ENCODE assay signal across 14 cellular contexts in the genomic region with DNA sequence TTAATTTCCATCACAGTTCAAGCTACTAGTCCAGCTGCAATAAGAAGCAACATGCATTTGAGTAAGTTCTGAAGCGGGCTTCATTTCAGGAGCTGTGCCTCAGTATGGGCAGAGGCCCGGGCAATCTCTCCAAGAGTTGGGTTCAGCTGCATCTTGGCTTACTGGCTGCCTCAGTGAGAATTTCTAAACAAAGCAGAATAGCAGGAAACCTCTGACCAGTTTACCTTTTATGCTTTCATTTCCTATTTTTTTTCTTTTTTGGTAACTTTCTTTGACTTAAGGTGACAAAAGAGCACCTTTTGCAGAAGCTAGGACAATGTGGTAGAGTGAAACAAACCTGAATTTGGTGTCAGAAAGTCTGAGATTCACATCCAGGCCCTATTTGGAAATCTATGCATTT. TPM values are rescaled to one million over a fixed set of nuclear protein-coding genes. Genes with fewer than 3 reads are reported as not detected.
DNase-seq lines count a peak whose midpoint lies in the region; ATAC-seq and TF ChIP-seq lines count a peak whose summit lies in the region.
"Had no signal": no experiment of that assay in that cellular context is flagged by ENCODE, and none has a peak within 500 bp of the region (broad histone marks: within the 10 kb centered on the region; RNA-seq: fewer than 3 reads in every experiment).

No MANE protein-coding gene starts in this region.

- H4K20me1 ChIP-seq in KMS-11 (ENCODE audit: insufficient read depth) = no peaks in the 10 kb centered on the region

- DNase-seq in activated T-cell treated with anti-CD3 and anti-CD28 coated beads, Interleukin-2, amount 50 U/mL, for 72 hours = no peak
- DNase-seq in activated T-cell treated with anti-CD3 and anti-CD28 coated beads, Interleukin-2, amount 50 U/mL, for 48 hours = no peak
- no peak for DNase-seq in stimulated activated naive B cell treated with anti-CD40 and anti-IgM and Interleukin-4, amounts not matched to agents 10 μg/mL and 1 μg/mL and 100 μg/mL, for 72 hours
- DNase-seq in heart left ventricle = no peak
- no peak for DNase-seq in Caco-2
- DNase-seq in activated effector memory CD4-positive, alpha-beta T cell treated with anti-CD3 and anti-CD28 coated beads, Interleukin-2, amount 50 U/mL, for 16 hours = no peak
- DNase-seq: activated CD8-positive, alpha-beta memory T cell treated with anti-CD3 and anti-CD28 coated beads, Interleukin-2, amount 50 U/mL, for 4 hours; H7; kidney; NCI-H446 treated with DMSO at 0.1 percent for 48 hours had no signal

- no peak overlapping the region; the same call in 1 of the 2 replicates for H2AFZ ChIP-seq in KMS-11 (ENCODE audit: low read depth)
- H2AFZ ChIP-seq: parathyroid adenoma had no signal

- no peak for TF ChIP-seq CTCF in KMS-11 (conservative IDR thresholded peaks at IDR 0.05; ENCODE audit: low read depth, low read length)
- TF ChIP-seq CTCF in heart left ventricle (IDR thresholded peaks at IDR 0.05) = no peak
- TF ChIP-seq CTCF in Caco-2 (IDR thresholded peaks at IDR 0.05; ENCODE audit: insufficient read depth in 1 of 2, low read depth in 1 of 2, low read length in 1 of 2, severe bottlenecking in 1 of 2, unreplicated experiment in 1 of 2) = no peak

- H3K4me3 Mint-ChIP-seq in activated T-cell treated with anti-CD3 and anti-CD28 coated beads, Interleukin-2, amount 50 U/mL, for 72 hours = peak overlapping the region; percentile 43 to 83
- no peak overlapping the region for H3K4me3 Mint-ChIP-seq in stimulated activated naive B cell treated with anti-CD40 and anti-IgM and Interleukin-4, amounts not matched to agents 10 μg/mL and 1 μg/mL and 100 μg/mL, for 72 hours
- H3K4me3 Mint-ChIP-seq in Caco-2 (ENCODE audit: unreplicated experiment) = no peak overlapping the region

- peaks cover 26% of the 10 kb centered on the region for H3K4me1 Mint-ChIP-seq in activated T-cell treated with anti-CD3 and anti-CD28 coated beads, Interleukin-2, amount 50 U/mL, for 72 hours (ENCODE audit: low read depth)
- H3K4me1 Mint-ChIP-seq in stimulated activated naive B cell treated with anti-CD40 and anti-IgM and Interleukin-4, amounts not matched to agents 10 μg/mL and 1 μg/mL and 100 μg/mL, for 72 hours = peaks cover 34 to 49% of the 10 kb centered on the region in 2 donors
- peaks cover 23% of the 10 kb centered on the region for H3K4me1 Mint-ChIP-seq in Caco-2 (ENCODE audit: low read depth, unreplicated experiment)

- H3K9me3 Mint-ChIP-seq in activated T-cell treated with anti-CD3 and anti-CD28 coated beads, Interleukin-2, amount 50 U/mL, for 72 hours = no peaks in the 10 kb centered on the region
- H3K9me3 Mint-ChIP-seq in stimulated activated naive B cell treated with anti-CD40 and anti-IgM and Interleukin-4, amounts not matched to agents 10 μg/mL and 1 μg/mL and 100 μg/mL, for 72 hours = peaks cover 4 to 7% of the 10 kb centered on the region in 2 donors
- peaks cover 10% of the 10 kb centered on the region for H3K9me3 Mint-ChIP-seq in Caco-2 (ENCODE audit: unreplicated experiment)

- H3K36me3 Mint-ChIP-seq in activated T-cell treated with anti-CD3 and anti-CD28 coated beads, Interleukin-2, amount 50 U/mL, for 72 hours (ENCODE audit: insufficient read depth in 2 of 2) = peaks cover 4% of the 10 kb centered on the region in 2 donors
- H3K36me3 Mint-ChIP-seq in stimulated activated naive B cell treated with anti-CD40 and anti-IgM and Interleukin-4, amounts not matched to agents 10 μg/mL and 1 μg/mL and 100 μg/mL, for 72 hours = peaks cover 9 to 13% of the 10 kb centered on the region in 2 donors
- H3K36me3 Mint-ChIP-seq in Caco-2 (ENCODE audit: insufficient read depth, unreplicated experiment) = no peaks in the 10 kb centered on the region

- peak overlapping the region; percentile 90 for H3K27ac Mint-ChIP-seq in activated T-cell treated with anti-CD3 and anti-CD28 coated beads, Interleukin-2, amount 50 U/mL, for 72 hours
- no peak overlapping the region for H3K27ac Mint-ChIP-seq in stimulated activated naive B cell treated with anti-CD40 and anti-IgM and Interleukin-4, amounts not matched to agents 10 μg/mL and 1 μg/mL and 100 μg/mL, for 72 hours
- no peak overlapping the region for H3K27ac Mint-ChIP-seq in Caco-2 (ENCODE audit: unreplicated experiment)

- H3K36me3 ChIP-seq in KMS-11 (ENCODE audit: insufficient read depth) (no peaks in the 10 kb centered on the region), heart left ventricle (no peaks in the 10 kb centered on the region), Caco-2 (ENCODE audit: control insufficient read depth, insufficient read depth, low read length) (no peaks in the 10 kb centered on the region)

- H3K9me3 ChIP-seq in heart left ventricle (peaks cover 0 to 7% (median 3%) of the 10 kb centered on the region in 12 donors), Caco-2 (peaks cover 4% of the 10 kb centered on the region)

- 0 out of 2 replicates have a peak overlapping the region, but pooled peaks have one; percentile 31 for H3K4me2 ChIP-seq in KMS-11

- H3K27ac ChIP-seq in KMS-11 (no peak overlapping the region), heart left ventricle (peak overlapping the region in 1 of 12 donors; percentile 75)
- H3K27ac ChIP-seq: parathyroid adenoma had no signal

- no peaks in the 10 kb centered on the region for H3K79me2 ChIP-seq in KMS-11 (ENCODE audit: insufficient read depth, low read depth)
- H3K79me2 ChIP-seq: parathyroid adenoma had no signal

- BruUV-seq in Caco-2 (replicated peaks; lab: Mats Ljungman, UMichigan) = no TSS peak

- no peaks in the 10 kb centered on the region for H3K27me3 Mint-ChIP-seq in activated T-cell treated with anti-CD3 and anti-CD28 coated beads, Interleukin-2, amount 50 U/mL, for 72 hours (ENCODE audit: low read depth)
- H3K27me3 Mint-ChIP-seq in stimulated activated naive B cell treated with anti-CD40 and anti-IgM and Interleukin-4, amounts not matched to agents 10 μg/mL and 1 μg/mL and 100 μg/mL, for 72 hours = no peaks in the 10 kb centered on the region
- H3K27me3 Mint-ChIP-seq in Caco-2 (ENCODE audit: insufficient read depth, unreplicated experiment) = no peaks in the 10 kb centered on the region

- POLR2A ChIA-PET in Caco-2 (lab: Charles Lee) = no interaction called here

- CTCF ChIA-PET in Caco-2 (lab: Charles Lee) = no interaction called here

- intact Hi-C loops in heart left ventricle (cut with DNase I) (no loop called here), Caco-2 (cut with micrococcal nuclease; ENCODE audit: unreplicated experiment) (no loop called here)

- peaks cover 29% of the 10 kb centered on the region for H3K4me1 ChIP-seq in KMS-11 (ENCODE audit: low read depth, poor library complexity, severe bottlenecking)
- peaks cover 0 to 38% (median 6%) of the 10 kb centered on the region in 12 donors for H3K4me1 ChIP-seq in heart left ventricle
- peaks cover 22% of the 10 kb centered on the region for H3K4me1 ChIP-seq in Caco-2
- H3K4me1 ChIP-seq: parathyroid adenoma had no signal

- peak in 1 of 2 donors; percentile 19 for ATAC-seq in activated T-cell treated with anti-CD3 and anti-CD28 coated beads, Interleukin-2, amount 50 U/mL, for 72 hours (replicated peaks in 1 of 2)
- ATAC-seq in HG02623 (IDR thresholded peaks at IDR 0.05; ENCODE audit: unreplicated experiment) = peak; percentile 18
- peak; percentile 19 to 22 for ATAC-seq in stimulated activated naive B cell treated with anti-CD40 and anti-IgM and Interleukin-4, amounts not matched to agents 10 μg/mL and 1 μg/mL and 100 μg/mL, for 72 hours (replicated peaks)
- ATAC-seq in heart left ventricle = no peak

- WGBS in heart left ventricle, 4 donors = 93 to 100% (median 96%) methylated on average over 2 of the region's 2 CpGs

- H3K27me3 ChIP-seq in KMS-11 (ENCODE audit: insufficient read depth, low read depth) (no peaks in the 10 kb centered on the region), heart left ventricle (no peaks in the 10 kb centered on the region), Caco-2 (replicated peaks; ENCODE audit: control insufficient read depth, insufficient read depth, low read length) (no peaks in the 10 kb centered on the region)
- H3K27me3 ChIP-seq: tibial nerve had no signal

- TF ChIP-seq POLR2A in heart left ventricle (IDR thresholded peaks at IDR 0.05) = no peak

- H3K4me3 ChIP-seq in KMS-11 (IDR thresholded peaks at IDR 0.05; ENCODE audit: insufficient read depth, low read depth, low read length) (no peak overlapping the region), heart left ventricle (no peak overlapping the region), Caco-2 (ENCODE audit: low read depth, low read length) (no peak overlapping the region)
- H3K4me3 ChIP-seq: tibial nerve had no signal

- no peak overlapping the region for H3K9ac ChIP-seq in KMS-11
- H3K9ac ChIP-seq: parathyroid adenoma had no signal

RNA-seq across cellular contexts. Expression of a gene that starts 51.0 kb away (rescaled TPM):
- total RNA-seq in activated T-cell treated with anti-CD3 and anti-CD28 coated beads, Interleukin-2, amount 50 U/mL, for 72 hours = 1 to 10 TPM; 4.9 to 5.0 TPM
- 10 to 100 TPM in 8 of 9 donors, 1 to 10 TPM in 1; 9.0 to 17.1 (median 14.4) TPM for total RNA-seq in heart left ventricle
- polyA plus RNA-seq in heart left ventricle = 1 to 10 TPM; 7.0 to 7.2 TPM
- total RNA-seq in Caco-2 (2022) = 17.1 and 17.6 TPM in 2 replicates

Comparison
In these comparisons a context has a peak if more than half of its experiments do, and no peak if none do; other contexts are left out.
1. ATAC-seq: peak in HG02623 (single experiment) and stimulated activated naive B cell treated with anti-CD40 and anti-IgM and Interleukin-4, amounts not matched to agents 10 μg/mL and 1 μg/mL and 100 μg/mL, for 72 hours (2 of 2); none in heart left ventricle (0 of 4).
2. H3K4me3 Mint-ChIP-seq: peak in activated T-cell treated with anti-CD3 and anti-CD28 coated beads, Interleukin-2, amount 50 U/mL, for 72 hours (2 of 2); none in stimulated activated naive B cell treated with anti-CD40 and anti-IgM and Interleukin-4, amounts not matched to agents 10 μg/mL and 1 μg/mL and 100 μg/mL, for 72 hours (0 of 2) and Caco-2 (single experiment).